Comparison of ENCODE assay signal across 22 cellular contexts in the genomic region with DNA sequence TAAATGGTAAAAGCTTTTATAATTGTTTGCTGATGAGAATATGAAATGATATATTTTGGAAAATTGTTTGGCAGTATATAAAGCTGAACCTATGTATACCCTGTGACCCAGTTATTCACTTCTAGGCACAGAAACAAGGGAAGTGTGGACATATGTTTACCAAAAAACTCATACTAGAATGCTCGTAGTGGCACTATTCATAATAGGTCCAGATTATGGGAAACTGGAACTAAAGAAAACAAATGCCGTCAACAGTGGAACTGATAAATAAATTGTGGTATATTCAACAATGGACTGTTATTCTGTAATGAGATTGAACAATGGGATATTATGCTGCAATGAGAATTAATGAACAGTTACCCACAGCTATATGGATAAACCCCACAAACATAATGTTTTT. TPM values are rescaled to one million over a fixed set of nuclear protein-coding genes. Genes with fewer than 3 reads are reported as not detected.
"Had no signal": no experiment of that assay in that cellular context is flagged by ENCODE, and none has a peak within 500 bp of the region (broad histone marks: within the 10 kb centered on the region; RNA-seq: fewer than 3 reads in every experiment).

No MANE protein-coding gene starts in this region.

- H3K36me3 ChIP-seq: colonic mucosa, esophagus muscularis mucosa, neural progenitor cell, prostate gland, right atrium auricular region, stomach, transverse colon, upper lobe of right lung, uterus had no signal

- H3K4me1 ChIP-seq: colonic mucosa, esophagus muscularis mucosa, foreskin keratinocyte, neural progenitor cell, parathyroid adenoma, prostate gland, right atrium auricular region, upper lobe of right lung, uterus had no signal

- H3K27ac ChIP-seq: colonic mucosa, esophagus muscularis mucosa, foreskin keratinocyte, parathyroid adenoma, prostate gland, right atrium auricular region, stomach, transverse colon, upper lobe of right lung, uterus had no signal

- H3K4me3 ChIP-seq: colonic mucosa, esophagus muscularis mucosa, lung, neural progenitor cell, prostate gland, right atrium auricular region, stomach, transverse colon, upper lobe of right lung, uterus had no signal

- H3K27me3 ChIP-seq: colonic mucosa, esophagus muscularis mucosa, foreskin keratinocyte, neural progenitor cell, right atrium auricular region, stomach, transverse colon, upper lobe of right lung, uterus had no signal

- DNase-seq: colonic mucosa; effector memory CD4-positive, alpha-beta T cell; foreskin keratinocyte; hypothalamus; immature natural killer cell; naive thymus-derived CD4-positive, alpha-beta T cell; stimulated activated CD4-positive, alpha-beta T cell treated with anti-CD3 and anti-CD28 coated beads, Interleukin-2, amount 100 ng/mL, for 24 hours; stimulated activated CD4-positive, alpha-beta T cell treated with anti-CD3 and anti-CD28 coated beads, Interleukin-4, amount 100 ng/mL, for 24 hours; stimulated activated naive CD4-positive, alpha-beta T cell treated with Interleukin-2 at 50 U/mL for 16 hours; stomach; transverse colon; upper lobe of right lung; uterus had no signal

- H3K9me3 ChIP-seq: colonic mucosa, esophagus muscularis mucosa, prostate gland, right atrium auricular region, stomach, transverse colon, upper lobe of right lung, uterus had no signal

- ATAC-seq: foreskin keratinocyte; left lobe of liver; naive thymus-derived CD4-positive, alpha-beta T cell; sciatic nerve; stimulated activated effector memory CD8-positive, alpha-beta T cell treated with anti-CD3 and anti-CD28 coated beads, Interleukin-12 subunit alpha, Interleukin-12 subunit beta, amount 100 ng/mL, for 72 hours; upper lobe of right lung had no signal

RNA-seq across cellular contexts. Expression of a gene that starts 51.0 kb away (rescaled TPM):
- total RNA-seq: naive thymus-derived CD4-positive, alpha-beta T cell had no signal
